9 cellular contexts compared by ENCODE assay signal in genomic region chr19:21482863-21483276, GRCh38. TPM values are rescaled to one million over a fixed set of nuclear protein-coding genes. Genes with fewer than 3 reads are reported as not detected.
DNase-seq lines count a peak whose midpoint lies in the region; ATAC-seq, FAIRE-seq and TF ChIP-seq lines count a peak whose summit lies in the region.
"Had no signal": no experiment of that assay in that cellular context is flagged by ENCODE, and none has a peak within 500 bp of the region (broad histone marks: within the 10 kb centered on the region; RNA-seq: fewer than 3 reads in every experiment).

No MANE protein-coding gene starts in this region.

- peaks cover 2% of the 10 kb centered on the region for H3K27me3 Mint-ChIP-seq in activated naive CD8-positive, alpha-beta T cell treated with anti-CD3 and anti-CD28 coated beads, Interleukin-2, amount 50 U/mL, for 24 hours
- H3K27me3 Mint-ChIP-seq in immature natural killer cell (ENCODE audit: low read depth in 3 of 3), result peaks cover 0 to 6% (median 5%) of the 10 kb centered on the region in 3 donors

- POLR2A ChIA-PET in HCT116 (lab: Charles Lee), result no interaction called here

- H3K27ac ChIP-seq in HCT116 (ENCODE audit: low read depth, low read length) (no peak overlapping the region), SU-DHL-6 (ENCODE audit: low read depth, low read length) (no peak overlapping the region)

- no peaks in the 10 kb centered on the region for H3K9me2 ChIP-seq in HCT116 (ENCODE audit: insufficient read depth)
- no peaks in the 10 kb centered on the region for H3K9me2 ChIP-seq in SU-DHL-6 (replicated peaks; ENCODE audit: insufficient read depth, low read length)

- H4K20me1 ChIP-seq in HCT116 (ENCODE audit: insufficient read depth), result no peaks in the 10 kb centered on the region
- no peaks in the 10 kb centered on the region for H4K20me1 ChIP-seq in SU-DHL-6 (ENCODE audit: low read depth, low read length)

- intact Hi-C loops in HCT116 (cut with micrococcal nuclease), result loop anchor here (2.0 to 5.0 kb wide), 2 partner anchors 280 to 476 kb away; no protein-coding TSS in a partner anchor

- RAD21 ChIA-PET in HCT116 (lab: Charles Lee; ENCODE audit: low non-redundant PET in 1 of 2, low total read pairs in 2 of 2, uncharacterized antibody in 2 of 2, unreplicated experiment in 2 of 2), result no interaction called here

- H3F3A ChIP-seq in SU-DHL-6 (ENCODE audit: insufficient read depth), result no peaks in the 10 kb centered on the region

- H3K27ac Mint-ChIP-seq in activated naive CD8-positive, alpha-beta T cell treated with anti-CD3 and anti-CD28 coated beads, Interleukin-2, amount 50 U/mL, for 24 hours, result no peak overlapping the region
- no peak overlapping the region for H3K27ac Mint-ChIP-seq in immature natural killer cell

- H3K4me1 Mint-ChIP-seq in activated naive CD8-positive, alpha-beta T cell treated with anti-CD3 and anti-CD28 coated beads, Interleukin-2, amount 50 U/mL, for 24 hours, result no peaks in the 10 kb centered on the region
- no peaks in the 10 kb centered on the region for H3K4me1 Mint-ChIP-seq in immature natural killer cell

- peak; percentile 38; the same call in 1 of the 2 replicates for TF ChIP-seq RAD21 in HCT116 (IDR thresholded peaks at IDR 0.05; ENCODE audit: low read depth)

- CTCF ChIA-PET in HCT116 (lab: Charles Lee), result no interaction called here

- DNase-seq in HCT116 (ENCODE audit: low read depth, low spot score) (peak; percentile 7), immature natural killer cell (peak; percentile 33 to 62 (median 62)), GM19239 (ENCODE audit: insufficient read length, low spot score) (no peak)
- DNase-seq in activated naive CD8-positive, alpha-beta T cell treated with anti-CD3 and anti-CD28 coated beads, Interleukin-2, amount 50 U/mL, for 24 hours, result peak; percentile 66
- peak; percentile 46 for DNase-seq in stimulated activated CD4-positive, alpha-beta T cell treated with anti-CD3 and anti-CD28 coated beads, Interleukin-2, amount 100 ng/mL, for 4 hours (ENCODE audit: low read depth)

- H2AFZ ChIP-seq in HCT116 (ENCODE audit: low read depth, low read length, poor library complexity, severe bottlenecking) (no peak overlapping the region), SU-DHL-6 (ENCODE audit: low read depth, low read length, severe bottlenecking) (peak overlapping the region; percentile 81)

- no peak overlapping the region for H3K9ac ChIP-seq in HCT116 (ENCODE audit: low read length)
- no peak overlapping the region for H3K9ac ChIP-seq in SU-DHL-6 (ENCODE audit: low read length)

- H3K36me3 Mint-ChIP-seq in activated naive CD8-positive, alpha-beta T cell treated with anti-CD3 and anti-CD28 coated beads, Interleukin-2, amount 50 U/mL, for 24 hours (ENCODE audit: low read depth), result no peaks in the 10 kb centered on the region
- H3K36me3 Mint-ChIP-seq in immature natural killer cell, result no peaks in the 10 kb centered on the region

- FAIRE-seq in GM19239 (lab: Jason Lieb, UNC), result no peak
- FAIRE-seq: TTC549 had no signal

- BruUV-seq in HCT116 (replicated peaks; lab: Mats Ljungman, UMichigan), result no TSS peak

- no peak for TF ChIP-seq POLR2A in HCT116 (IDR thresholded peaks at IDR 0.05; ENCODE audit: borderline replicate concordance, extremely low read depth, insufficient read depth, insufficient read length)

- H3K9me3 ChIP-seq in HCT116 (ENCODE audit: control insufficient read depth in 1 of 2, insufficient read depth in 1 of 2, low read depth in 1 of 2, low read length in 2 of 2) (peaks cover 0 to 3% of the 10 kb centered on the region in 2 experiments; a peak in 2 of 4 replicates), SU-DHL-6 (ENCODE audit: insufficient read depth, low read length) (no peaks in the 10 kb centered on the region)

- TF ChIP-seq CTCF in HCT116 (IDR thresholded peaks at IDR 0.05 in 2 of 3, conservative IDR thresholded peaks at IDR 0.05 in 1 of 3; ENCODE audit: borderline replicate concordance in 1 of 3, insufficient read depth in 1 of 3, low read depth in 2 of 3, low read length in 2 of 3) (peak; percentile 9 to 64 (median 53); a peak in 4 of 6 replicates), SU-DHL-6 (IDR thresholded peaks at IDR 0.05; ENCODE audit: insufficient read depth, low read length, poor library complexity, severe bottlenecking) (peak; percentile 91)

- ATAC-seq in HCT116 (peak; percentile 63), HG03097 (IDR thresholded peaks at IDR 0.05; ENCODE audit: low FRiP score, unreplicated experiment) (no peak), HG02973 (IDR thresholded peaks at IDR 0.05; ENCODE audit: unreplicated experiment) (no peak)
- ATAC-seq in activated naive CD8-positive, alpha-beta T cell treated with anti-CD3 and anti-CD28 coated beads, Interleukin-2, amount 50 U/mL, for 24 hours, result peak; percentile 55

- H3K27me3 ChIP-seq in HCT116 (ENCODE audit: insufficient read depth, low read length) (no peaks in the 10 kb centered on the region), SU-DHL-6 (ENCODE audit: low read length) (no peaks in the 10 kb centered on the region)

- H3K4me1 ChIP-seq in HCT116 (ENCODE audit: control insufficient read depth in 1 of 2, insufficient read depth in 2 of 2, low read length in 2 of 2), result no peaks in the 10 kb centered on the region

- H3K4me2 ChIP-seq in HCT116 (ENCODE audit: low read length) (no peak overlapping the region), SU-DHL-6 (ENCODE audit: low read depth, low read length, poor library complexity, severe bottlenecking) (no peak overlapping the region)

- H3K79me2 ChIP-seq in HCT116 (ENCODE audit: insufficient read depth, low read length) (no peaks in the 10 kb centered on the region), SU-DHL-6 (ENCODE audit: insufficient read depth, low read length) (no peaks in the 10 kb centered on the region)

- H3K4me3 ChIP-seq in HCT116 (replicated peaks in 1 of 2; ENCODE audit: low read depth in 1 of 2, low read length in 2 of 2) (no peak overlapping the region), SU-DHL-6 (ENCODE audit: insufficient read depth, low read length, poor library complexity, severe bottlenecking) (no peak overlapping the region)

- no peak overlapping the region for H3K4me3 Mint-ChIP-seq in activated naive CD8-positive, alpha-beta T cell treated with anti-CD3 and anti-CD28 coated beads, Interleukin-2, amount 50 U/mL, for 24 hours
- no peak overlapping the region for H3K4me3 Mint-ChIP-seq in immature natural killer cell

- H3K9me3 Mint-ChIP-seq in activated naive CD8-positive, alpha-beta T cell treated with anti-CD3 and anti-CD28 coated beads, Interleukin-2, amount 50 U/mL, for 24 hours, result peaks cover 8% of the 10 kb centered on the region
- no peaks in the 10 kb centered on the region for H3K9me3 Mint-ChIP-seq in immature natural killer cell

- H3K36me3 ChIP-seq in HCT116 (ENCODE audit: control insufficient read depth in 1 of 2, insufficient read depth in 2 of 2, low read length in 2 of 2) (no peaks in the 10 kb centered on the region), SU-DHL-6 (ENCODE audit: low read length) (no peaks in the 10 kb centered on the region)

TF ChIP-seq in HCT116, 20 proteins besides CTCF, POLR2A, EP300 and RAD21:
- no peak for TF ChIP-seq CBX3 (IDR thresholded peaks at IDR 0.05; ENCODE audit: low read depth)

RNA-seq across cellular contexts. Expression of gene ZNF429, which starts 22.5 kb away (rescaled TPM):
- 0.42 TPM for total RNA-seq in HCT116 (2021; ENCODE audit: unreplicated experiment)
- not detected in 2 replicates for polyA plus RNA-seq in HCT116 (2012)
- 10 to 100 TPM; 13.1 to 26.4 (median 17.0) TPM for polyA plus RNA-seq in immature natural killer cell

Comparison
In these comparisons a context has a peak if more than half of its experiments do, and no peak if none do; other contexts are left out.
1. ATAC-seq: peak in HCT116 (single experiment) and activated naive CD8-positive, alpha-beta T cell treated with anti-CD3 and anti-CD28 coated beads, Interleukin-2, amount 50 U/mL, for 24 hours (single experiment); none in HG03097 (single experiment) and HG02973 (single experiment).